Comparison of ENCODE assay signal across 31 cellular contexts in the genomic region with DNA sequence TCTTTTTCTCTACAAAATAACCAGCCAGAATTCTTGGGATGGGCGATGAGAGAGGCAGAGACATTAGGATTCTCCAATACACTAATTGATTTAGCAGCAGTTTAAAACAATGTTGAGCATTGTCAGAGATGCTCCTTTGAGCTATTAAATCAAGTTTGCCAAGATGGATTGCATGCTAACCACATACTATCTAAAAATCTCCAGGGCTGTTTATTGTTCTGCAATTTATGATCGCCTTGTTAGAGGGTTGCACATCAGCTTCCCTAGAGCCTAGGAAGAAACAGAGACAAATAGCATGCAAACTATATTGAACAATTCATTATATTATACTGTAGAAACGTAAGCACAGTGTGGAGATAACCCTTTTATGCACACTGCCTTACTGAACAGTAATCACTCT.
"Had no signal": no experiment of that assay in that cellular context is flagged by ENCODE, and none has a peak within 500 bp of the region (broad histone marks: within the 10 kb centered on the region; RNA-seq: fewer than 3 reads in every experiment).

No MANE protein-coding gene starts in this region.

- H3K9me3 ChIP-seq: adrenal gland, body of pancreas, breast epithelium, MG63 had no signal

- H3K4me3 ChIP-seq: adrenal gland, body of pancreas, breast epithelium, MG63, SK-N-MC had no signal

- DNase-seq: activated B cell treated with CpG ODN at 0.5 μM for 24 hours; activated CD4-positive, alpha-beta memory T cell treated with anti-CD3 and anti-CD28 coated beads for 36 hours; activated CD4-positive, alpha-beta T cell treated with anti-CD3 and anti-CD28 coated beads for 4 hours; activated CD4-positive, alpha-beta T cell treated with anti-CD3 and anti-CD28 coated beads, Interleukin-2, amount 50 U/mL, for 1 hour; activated CD4-positive, CD25-positive, alpha-beta regulatory T cell treated with anti-CD3 and anti-CD28 coated beads, Interleukin-2, amount 50 U/mL, for 72 hours; activated CD8-positive, alpha-beta memory T cell treated with anti-CD3 and anti-CD28 coated beads, Interleukin-2, amount 50 U/mL, for 4 hours; activated gamma-delta T cell treated with Interleukin-2 at 50 U/mL for 16 hours; activated naive CD4-positive, alpha-beta T cell treated with anti-CD3 and anti-CD28 coated beads for 36 hours; activated T-cell treated with anti-CD3 and anti-CD28 coated beads for 4 hours; activated T-cell treated with anti-CD3 and anti-CD28 coated beads, Interleukin-2, amount 50 U/mL, for 4 hours; adrenal gland; body of pancreas; Kasumi-1; KG1; MG63; NCI-H1092; NCI-H1417 treated with DMSO at 0.1 percent for 48 hours; NCI-H187 treated with DMSO at 0.1 percent for 48 hours; NCI-H2081; NCI-H2171 treated with DMSO at 0.1 percent for 48 hours; NCI-H2227 treated with DMSO at 0.1 percent for 48 hours; NCI-H446 treated with DMSO at 0.1 percent for 48 hours; NCI-H524; NCI-H748 treated with DMSO at 0.1 percent for 48 hours; NK-92 treated with Interleukin-12 subunit alpha and Interleukin-12 subunit beta, amount 100 ng/mL, for 24 hours; Right ventricle myocardium superior; T-cell; T-helper 17 cell had no signal

- H3K4me1 ChIP-seq: adrenal gland, body of pancreas, breast epithelium had no signal

- H3K27ac ChIP-seq: adrenal gland, body of pancreas, breast epithelium, SK-N-MC, VCaP had no signal

- H3K36me3 ChIP-seq: adrenal gland, breast epithelium, MG63 had no signal

- H3K27me3 ChIP-seq: adrenal gland, body of pancreas, breast epithelium, MG63 had no signal
